39 cellular contexts compared by ENCODE assay signal in genomic region chr5:77650686-77651085, GRCh38. TPM values are rescaled to one million over a fixed set of nuclear protein-coding genes. Genes with fewer than 3 reads are reported as not detected.
"Had no signal": no experiment of that assay in that cellular context is flagged by ENCODE, and none has a peak within 500 bp of the region (broad histone marks: within the 10 kb centered on the region; RNA-seq: fewer than 3 reads in every experiment).

No MANE protein-coding gene starts in this region.

- H3K9ac ChIP-seq: KMS-11 had no signal

- DNase-seq: Karpas-422, Kasumi-1, KG1, MG63, MM.1S, MV-4-11, NCI-H1048, NCI-H1092, NCI-H1092 treated with DMSO at 0.1 percent for 48 hours, NCI-H1105, NCI-H1105 treated with DMSO at 0.1 percent for 48 hours, NCI-H1417, NCI-H1417 treated with DMSO at 0.1 percent for 48 hours, NCI-H1436, NCI-H1436 treated with DMSO at 0.1 percent for 48 hours, NCI-H146, NCI-H1694, NCI-H1694 treated with DMSO at 0.1 percent for 48 hours, NCI-H187, NCI-H187 treated with DMSO at 0.1 percent for 48 hours, NCI-H1930, NCI-H2029, NCI-H2029 treated with DMSO at 0.1 percent for 48 hours, NCI-H2081, NCI-H2081 treated with DMSO at 0.1 percent for 48 hours, NCI-H2107, NCI-H2171, NCI-H2171 treated with DMSO at 0.1 percent for 48 hours, NCI-H2227 treated with DMSO at 0.1 percent for 48 hours, NCI-H226, NCI-H345, NCI-H446, NCI-H446 treated with DMSO at 0.1 percent for 48 hours, NCI-H510A had no signal

- H3K4me2 ChIP-seq: KMS-11 had no signal

- H3K27ac ChIP-seq: KMS-11 had no signal

- H3K4me3 ChIP-seq: MG63 had no signal

- H3K9me3 ChIP-seq: MG63 had no signal

- H3K36me3 ChIP-seq: MG63 had no signal

RNA-seq across cellular contexts. Expression of gene OTP, which starts 12.2 kb away (rescaled TPM):
- total RNA-seq: LHCN-M2, M059J, MCF 10A, NCI-H460 had no signal
